1 cellular context compared by ENCODE assay signal in genomic region chr6:152404936-152405595, GRCh38.
TF ChIP-seq lines count a peak whose summit lies in the region.

No MANE protein-coding gene starts in this region.

TF ChIP-seq in A549, 52 proteins besides CTCF, POLR2A, EP300 and RAD21 (continued from another document):
- TF ChIP-seq FOXS1 (CRISPR knock-in tag; IDR thresholded peaks at IDR 0.05) (no peak), USF2 (IDR thresholded peaks at IDR 0.05) (no peak), ZNF302 (CRISPR knock-in tag; IDR thresholded peaks at IDR 0.05) (no peak), ZC3H11A (IDR thresholded peaks at IDR 0.05) (no peak), ATOH8 (CRISPR knock-in tag; IDR thresholded peaks at IDR 0.05; ENCODE audit: low read depth) (no peak), HOXB5 (CRISPR knock-in tag; IDR thresholded peaks at IDR 0.05) (no peak), HEYL (CRISPR knock-in tag; IDR thresholded peaks at IDR 0.05) (no peak), PHF8 (IDR thresholded peaks at IDR 0.05; ENCODE audit: borderline replicate concordance, low read depth) (no peak), CHD2 (IDR thresholded peaks at IDR 0.05; ENCODE audit: low read length, partially characterized antibody) (no peak), RCOR1 (IDR thresholded peaks at IDR 0.05; ENCODE audit: low read depth, low read length) (no peak), SREBF2 (IDR thresholded peaks at IDR 0.05) (no peak), MAX (IDR thresholded peaks at IDR 0.05) (no peak), EHF (CRISPR knock-in tag; IDR thresholded peaks at IDR 0.05) (no peak)
TF ChIP-seq in A549: peak in this region for 0.
